Comparison of ENCODE assay signal across 1 cellular context in the genomic region with DNA sequence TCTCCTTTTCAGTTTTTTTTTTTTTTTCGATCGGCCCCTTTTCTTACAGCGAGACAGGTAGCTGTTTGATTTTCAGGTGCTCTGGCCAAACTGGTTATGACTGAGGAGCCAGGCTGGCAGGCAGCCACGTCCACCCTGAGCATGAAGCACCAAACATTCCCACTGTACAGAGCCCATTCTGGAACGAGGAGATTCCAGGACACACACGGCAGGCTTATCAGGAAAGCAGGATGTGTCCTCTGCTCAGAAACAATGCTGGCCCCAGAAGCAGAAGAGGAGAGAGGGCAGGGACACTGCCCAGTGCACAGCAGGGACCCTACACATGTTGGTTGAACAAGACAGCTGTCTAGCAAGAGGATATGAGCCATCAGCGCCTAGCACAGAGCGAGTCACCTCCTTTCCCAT.
TF ChIP-seq lines count a peak whose summit lies in the region.

No MANE protein-coding gene starts in this region.

TF ChIP-seq in K562, 482 proteins besides CTCF, POLR2A, EP300 and RAD21:
- TF ChIP-seq, protein P1, sequence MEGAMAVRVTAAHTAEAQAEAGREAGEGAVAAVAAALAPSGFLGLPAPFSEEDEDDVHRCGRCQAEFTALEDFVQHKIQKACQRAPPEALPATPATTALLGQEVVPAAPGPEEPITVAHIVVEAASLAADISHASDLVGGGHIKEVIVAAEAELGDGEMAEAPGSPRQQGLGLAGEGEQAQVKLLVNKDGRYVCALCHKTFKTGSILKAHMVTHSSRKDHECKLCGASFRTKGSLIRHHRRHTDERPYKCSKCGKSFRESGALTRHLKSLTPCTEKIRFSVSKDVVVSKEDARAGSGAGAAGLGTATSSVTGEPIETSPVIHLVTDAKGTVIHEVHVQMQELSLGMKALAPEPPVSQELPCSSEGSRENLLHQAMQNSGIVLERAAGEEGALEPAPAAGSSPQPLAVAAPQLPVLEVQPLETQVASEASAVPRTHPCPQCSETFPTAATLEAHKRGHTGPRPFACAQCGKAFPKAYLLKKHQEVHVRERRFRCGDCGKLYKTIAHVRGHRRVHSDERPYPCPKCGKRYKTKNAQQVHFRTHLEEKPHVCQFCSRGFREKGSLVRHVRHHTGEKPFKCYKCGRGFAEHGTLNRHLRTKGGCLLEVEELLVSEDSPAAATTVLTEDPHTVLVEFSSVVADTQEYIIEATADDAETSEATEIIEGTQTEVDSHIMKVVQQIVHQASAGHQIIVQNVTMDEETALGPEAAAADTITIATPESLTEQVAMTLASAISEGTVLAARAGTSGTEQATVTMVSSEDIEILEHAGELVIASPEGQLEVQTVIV (CRISPR knock-in tag; IDR thresholded peaks at IDR 0.05; ENCODE audit: borderline replicate concordance): no peak
- no peak for TF ChIP-seq ZNF175 (CRISPR knock-in tag; IDR thresholded peaks at IDR 0.05; ENCODE audit: low read depth)
